In genomic region chr14:23215421-23215820, GRCh38 we compare ENCODE assay signal across 2 cellular contexts.
TF ChIP-seq lines count a peak whose summit lies in the region.

No MANE protein-coding gene starts in this region.

TF ChIP-seq in HepG2, 621 proteins besides CTCF, POLR2A, EP300 and RAD21:
- TF ChIP-seq TMF1 (CRISPR knock-in tag; IDR thresholded peaks at IDR 0.05; ENCODE audit: low read depth) (no peak), MIXL1 (CRISPR knock-in tag; IDR thresholded peaks at IDR 0.05) (no peak), FOXP1 (IDR thresholded peaks at IDR 0.05) (no peak), FOXP1 (CRISPR knock-in tag; IDR thresholded peaks at IDR 0.05) (no peak), DMAP1 (CRISPR knock-in tag; IDR thresholded peaks at IDR 0.05) (no peak), BHLHE40 (IDR thresholded peaks at IDR 0.05; ENCODE audit: low read length) (no peak), RAD51 (IDR thresholded peaks at IDR 0.05; ENCODE audit: borderline replicate concordance) (no peak), ZNF232 (CRISPR knock-in tag; IDR thresholded peaks at IDR 0.05; ENCODE audit: borderline replicate concordance) (no peak), ZFP36L2 (CRISPR knock-in tag; IDR thresholded peaks at IDR 0.05) (no peak), LCORL (IDR thresholded peaks at IDR 0.05) (0 out of 2 replicates have a peak, but pooled peaks have one; percentile 6), LCORL (CRISPR knock-in tag; IDR thresholded peaks at IDR 0.05) (no peak), ATF4 (CRISPR knock-in tag; IDR thresholded peaks at IDR 0.05) (no peak), ZNF33A (CRISPR knock-in tag; IDR thresholded peaks at IDR 0.05; ENCODE audit: borderline replicate concordance) (no peak), ELF3 (CRISPR knock-in tag; IDR thresholded peaks at IDR 0.05) (no peak), SMARCE1 (IDR thresholded peaks at IDR 0.05; ENCODE audit: borderline replicate concordance) (no peak), NFE2L2 (IDR thresholded peaks at IDR 0.05; ENCODE audit: low read length) (no peak), ZNF746 (CRISPR knock-in tag; IDR thresholded peaks at IDR 0.05) (no peak), SOX5 (CRISPR knock-in tag; IDR thresholded peaks at IDR 0.05; ENCODE audit: borderline replicate concordance) (no peak), ZFP36L1 (CRISPR knock-in tag; IDR thresholded peaks at IDR 0.05) (no peak), ZFP1 (CRISPR knock-in tag; IDR thresholded peaks at IDR 0.05) (peak; percentile 97; the same call in 1 of the 2 replicates)

TF ChIP-seq in K562, 482 proteins besides CTCF, POLR2A, EP300 and RAD21:
- no peak for TF ChIP-seq TAF15 (IDR thresholded peaks at IDR 0.05; ENCODE audit: low read depth, low read length)
- no peak for TF ChIP-seq ZNF24 (IDR thresholded peaks at IDR 0.05)
- 0 out of 2 replicates have a peak, but pooled peaks have one; percentile 41 for TF ChIP-seq ZFP1 (CRISPR knock-in tag; IDR thresholded peaks at IDR 0.05)
